ENCODE assay signal across 1 cellular context in genomic region chr10:124022066-124022465, GRCh38.
TF ChIP-seq lines count a peak whose summit lies in the region.

No MANE protein-coding gene starts in this region.

TF ChIP-seq in H1, 55 proteins besides CTCF, POLR2A, EP300 and RAD21 (continued from another document):
- TF ChIP-seq CHD7 (IDR thresholded peaks at IDR 0.05; ENCODE audit: insufficient replicate concordance, low read length) (no peak), RXRA (IDR thresholded peaks at IDR 0.05; ENCODE audit: insufficient read depth, low read depth, low read length) (no peak), SP1 (IDR thresholded peaks at IDR 0.05; ENCODE audit: low read depth, low read length) (no peak), RNF2 (IDR thresholded peaks at IDR 0.05; ENCODE audit: borderline replicate concordance, low read depth, low read length, missing control alignments, poor library complexity, severe bottlenecking) (no peak), EZH2 (IDR thresholded peaks at IDR 0.05; ENCODE audit: low read depth, low read length, severe bottlenecking) (no peak), CEBPB (IDR thresholded peaks at IDR 0.05; ENCODE audit: low read depth, low read length) (no peak), MAFK (IDR thresholded peaks at IDR 0.05; ENCODE audit: low read depth, low read length) (no peak), TEAD4 (IDR thresholded peaks at IDR 0.05; ENCODE audit: low read depth, low read length) (no peak), HDAC2 (IDR thresholded peaks at IDR 0.05; ENCODE audit: borderline replicate concordance in 1 of 2, low read depth in 2 of 2, low read length in 2 of 2) (no peak), FOSL1 (IDR thresholded peaks at IDR 0.05; ENCODE audit: insufficient read depth, low read depth, low read length) (no peak), JUND (IDR thresholded peaks at IDR 0.05; ENCODE audit: low read length) (no peak), KDM5A (IDR thresholded peaks at IDR 0.05; ENCODE audit: low read length) (no peak), BRCA1 (IDR thresholded peaks at IDR 0.05; ENCODE audit: low read depth, low read length) (no peak), POU5F1 (IDR thresholded peaks at IDR 0.05; ENCODE audit: low read depth, low read length) (no peak)
